ENCODE assay signal across 11 cellular contexts in genomic region chr17:61338000-61338864, GRCh38.
DNase-seq lines count a peak whose midpoint lies in the region; ATAC-seq and TF ChIP-seq lines count a peak whose summit lies in the region.
"Had no signal": no experiment of that assay in that cellular context is flagged by ENCODE, and none has a peak within 500 bp of the region (broad histone marks: within the 10 kb centered on the region; RNA-seq: fewer than 3 reads in every experiment).

No MANE protein-coding gene starts in this region.

- no peak overlapping the region for H3K27ac ChIP-seq in RWPE2 (ENCODE audit: poor library complexity, severe bottlenecking)

- H3K4me3 ChIP-seq in RWPE2 (ENCODE audit: severe bottlenecking), result no peak overlapping the region
- no peak overlapping the region for H3K4me3 ChIP-seq in fibroblast of mammary gland (ENCODE audit: control insufficient read depth, low read depth, low read length)

- H3K4me1 ChIP-seq in RWPE2 (ENCODE audit: insufficient read depth, poor library complexity, severe bottlenecking), result peaks cover 7% of the 10 kb centered on the region

- H3K27me3 ChIP-seq in RWPE2 (ENCODE audit: insufficient read depth, poor library complexity, severe bottlenecking), result no peaks in the 10 kb centered on the region

- TF ChIP-seq CTCF in RWPE2 (IDR thresholded peaks at IDR 0.05; ENCODE audit: poor library complexity, severe bottlenecking) (no peak), fibroblast of mammary gland (conservative IDR thresholded peaks at IDR 0.05; ENCODE audit: control insufficient read depth, insufficient read depth, low read depth, low read length) (no peak)

- DNase-seq in GM03348 (ENCODE audit: low spot score) (peak; percentile 68), RWPE2 (ENCODE audit: low spot score) (no peak), fibroblast of mammary gland (ENCODE audit: low read depth) (peak; percentile 96), stromal cell of bone marrow (ENCODE audit: low read depth) (peak; percentile 68), Ammon's horn (ENCODE audit: low spot score) (no peak)
- DNase-seq in activated CD4-positive, alpha-beta T cell treated with anti-CD3 and anti-CD28 coated beads for 48 hours, result no peak
- no peak for DNase-seq in activated CD4-positive, alpha-beta T cell treated with anti-CD3 and anti-CD28 coated beads, Interleukin-2, amount 50 U/mL, for 4 hours
- DNase-seq: activated CD4-positive, CD25-positive, alpha-beta regulatory T cell; activated naive CD4-positive, alpha-beta T cell treated with anti-CD3 and anti-CD28 coated beads, Interleukin-2, amount 10 ng/mL, durations not matched to agents 7 days and 5 days; stimulated activated CD4-positive, alpha-beta T cell treated with anti-CD3 and anti-CD28 coated beads, Interleukin-1b, Interleukin-23, amount 100 ng/mL, for 48 hours had no signal

- no peaks in the 10 kb centered on the region for H3K36me3 ChIP-seq in RWPE2 (ENCODE audit: low read depth)

- peak; percentile 78 for ATAC-seq in RWPE2 (ENCODE audit: low read depth)
- no peak for ATAC-seq in GM21526 (IDR thresholded peaks at IDR 0.05; ENCODE audit: low FRiP score, unreplicated experiment)

- no peaks in the 10 kb centered on the region for H3K9me3 ChIP-seq in RWPE2 (ENCODE audit: severe bottlenecking)

Comparison
In these comparisons a context has a peak if more than half of its experiments do, and no peak if none do; other contexts are left out.
1. DNase-seq: peak in GM03348 (single experiment), fibroblast of mammary gland (single experiment) and stromal cell of bone marrow (single experiment); none in RWPE2 (single experiment), Ammon's horn (single experiment), activated CD4-positive, alpha-beta T cell treated with anti-CD3 and anti-CD28 coated beads for 48 hours (single experiment) and activated CD4-positive, alpha-beta T cell treated with anti-CD3 and anti-CD28 coated beads, Interleukin-2, amount 50 U/mL, for 4 hours (0 of 2).